In genomic region chr13:112711528-112712265, GRCh38 we compare ENCODE assay signal across 1 cellular context.
TF ChIP-seq lines count a peak whose summit lies in the region.

No MANE protein-coding gene starts in this region.

TF ChIP-seq in GM12878, 131 proteins besides CTCF, POLR2A, EP300 and RAD21 (continued from another document and continues in another):
- no peak for TF ChIP-seq ZBTB11 (CRISPR knock-in tag; IDR thresholded peaks at IDR 0.05)
- TF ChIP-seq POU2F2 (IDR thresholded peaks at IDR 0.05; ENCODE audit: borderline replicate concordance, low read depth, low read length) = 0 out of 3 replicates have a peak, but pooled peaks have one; percentile 12
- TF ChIP-seq CEBPZ (IDR thresholded peaks at IDR 0.05; ENCODE audit: low read depth, low read length) = no peak
- peak; percentile 73; the same call in 1 of the 2 replicates for TF ChIP-seq TCF12 (IDR thresholded peaks at IDR 0.05; ENCODE audit: low read depth, low read length)
- peak; percentile 82 for TF ChIP-seq ZNF687 (IDR thresholded peaks at IDR 0.05)
- TF ChIP-seq HDAC6 (IDR thresholded peaks at IDR 0.05; ENCODE audit: unreplicated experiment) = no peak
- no peak for TF ChIP-seq RCOR1 (conservative IDR thresholded peaks at IDR 0.05; ENCODE audit: low read depth, low read length)
- no peak for TF ChIP-seq LARP7 (IDR thresholded peaks at IDR 0.05)
- TF ChIP-seq IRF5 (IDR thresholded peaks at IDR 0.05; ENCODE audit: borderline replicate concordance) = no peak
- TF ChIP-seq ZBTB33 (IDR thresholded peaks at IDR 0.05) = peak; percentile 97
- TF ChIP-seq TCF7 (IDR thresholded peaks at IDR 0.05; ENCODE audit: borderline replicate concordance) = no peak
- no peak for TF ChIP-seq SUZ12 (IDR thresholded peaks at IDR 0.05; ENCODE audit: unreplicated experiment)
- no peak for TF ChIP-seq ESRRA (IDR thresholded peaks at IDR 0.05; ENCODE audit: low read length)
- no peak for TF ChIP-seq GABPA (IDR thresholded peaks at IDR 0.05; ENCODE audit: low read depth)
- TF ChIP-seq NBN (IDR thresholded peaks at IDR 0.05) = no peak
- peak; percentile 37 for TF ChIP-seq SP1 (IDR thresholded peaks at IDR 0.05; ENCODE audit: low read depth, low read length)
- peak; percentile 45; the same call in 1 of the 2 replicates for TF ChIP-seq IKZF1 (conservative IDR thresholded peaks at IDR 0.05)
- TF ChIP-seq SMARCA5 (IDR thresholded peaks at IDR 0.05) = no peak
- TF ChIP-seq BCLAF1 (IDR thresholded peaks at IDR 0.05) = no peak
- no peak for TF ChIP-seq WRNIP1 (IDR thresholded peaks at IDR 0.05; ENCODE audit: borderline replicate concordance, low read depth, low read length)
- no peak for TF ChIP-seq FOS (IDR thresholded peaks at IDR 0.05; ENCODE audit: borderline replicate concordance, extremely low read depth, insufficient read length)
- peak; percentile 94 for TF ChIP-seq PKNOX1 (IDR thresholded peaks at IDR 0.05)
- TF ChIP-seq SIX5 (IDR thresholded peaks at IDR 0.05; ENCODE audit: low read depth, low read length, severe bottlenecking) = no peak
- 0 out of 2 replicates have a peak, but pooled peaks have one; percentile 51 for TF ChIP-seq RELB (IDR thresholded peaks at IDR 0.05; ENCODE audit: low read depth)
- no peak for TF ChIP-seq ETV6 (conservative IDR thresholded peaks at IDR 0.05 in 1 of 2, IDR thresholded peaks at IDR 0.05 in 1 of 2; ENCODE audit: borderline replicate concordance in 1 of 2, low read depth in 1 of 2)
- TF ChIP-seq MXI1 (IDR thresholded peaks at IDR 0.05; ENCODE audit: low read depth, low read length) = peak; percentile 83
- TF ChIP-seq KAT2A (conservative IDR thresholded peaks at IDR 0.05; ENCODE audit: control insufficient read depth, low read depth, low read length) = no peak
- no peak for TF ChIP-seq RELA (IDR thresholded peaks at IDR 0.05; ENCODE audit: borderline replicate concordance, partially characterized antibody)
- TF ChIP-seq CBX3 (IDR thresholded peaks at IDR 0.05; ENCODE audit: borderline replicate concordance, low read depth) = no peak
- TF ChIP-seq ASH2L (IDR thresholded peaks at IDR 0.05; ENCODE audit: borderline replicate concordance, low read depth) = no peak
- no peak for TF ChIP-seq BMI1 (IDR thresholded peaks at IDR 0.05; ENCODE audit: borderline replicate concordance)
- no peak for TF ChIP-seq ELK1 (IDR thresholded peaks at IDR 0.05; ENCODE audit: low read depth, low read length)
- no peak for TF ChIP-seq RB1 (IDR thresholded peaks at IDR 0.05; ENCODE audit: borderline replicate concordance)
- no peak for TF ChIP-seq HDAC2 (IDR thresholded peaks at IDR 0.05)
- TF ChIP-seq MAX (IDR thresholded peaks at IDR 0.05; ENCODE audit: low read depth, low read length) = peak; percentile 85
- peak; percentile 30; the same call in 1 of the 2 replicates for TF ChIP-seq RUNX3 (IDR thresholded peaks at IDR 0.05; ENCODE audit: low read length)
- no peak for TF ChIP-seq MYB (IDR thresholded peaks at IDR 0.05; ENCODE audit: borderline replicate concordance, low read depth, low read length)
- TF ChIP-seq BACH1 (IDR thresholded peaks at IDR 0.05; ENCODE audit: borderline replicate concordance) = no peak
